In the genomic region with DNA sequence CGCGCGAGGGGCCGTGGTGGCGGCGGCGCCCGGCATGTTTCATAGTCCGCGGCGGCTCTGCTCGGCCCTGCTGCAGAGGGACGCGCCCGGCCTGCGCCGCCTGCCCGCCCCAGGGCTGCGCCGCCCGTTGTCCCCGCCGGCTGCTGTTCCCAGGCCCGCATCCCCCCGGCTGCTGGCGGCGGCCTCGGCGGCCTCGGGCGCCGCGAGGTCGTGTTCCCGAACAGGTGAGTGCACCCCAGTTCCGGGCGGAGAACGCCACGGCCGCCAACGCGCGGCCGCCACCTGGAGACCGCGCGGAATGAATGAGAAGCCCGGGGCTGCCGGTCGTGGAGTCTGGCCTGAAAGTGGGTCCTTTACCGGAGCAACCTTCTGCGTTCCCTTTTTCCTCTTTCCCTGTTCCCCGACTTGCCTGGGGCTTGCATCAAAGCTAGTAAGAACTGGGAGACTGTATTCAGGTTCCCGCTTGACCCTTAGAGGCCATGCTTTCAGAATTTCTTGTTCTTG, we compare ENCODE assay signal across 8 cellular contexts. TPM values are rescaled to one million over a fixed set of nuclear protein-coding genes. Genes with fewer than 3 reads are reported as not detected.
DNase-seq lines count a peak whose midpoint lies in the region; ATAC-seq and TF ChIP-seq lines count a peak whose summit lies in the region.

No MANE protein-coding gene starts in this region.

- peak overlapping the region; percentile 93 for H3K27ac ChIP-seq in parathyroid adenoma

- H3K9me3 ChIP-seq in parathyroid adenoma (ENCODE audit: control insufficient read depth, low read length) = no peaks in the 10 kb centered on the region

- no peaks in the 10 kb centered on the region for H3K9me3 Mint-ChIP-seq in activated T-helper 2 cell treated with anti-CD3 and anti-CD28 coated beads, Interferon-gamma antibody, Interleukin-2, Interleukin-4, amounts not matched to agents 10 μg/mL and 5 μg/mL and 100 μg/mL, durations not matched to agents 14 hours and 24 hours and 36 hours

- H3K27ac Mint-ChIP-seq in activated T-helper 2 cell treated with anti-CD3 and anti-CD28 coated beads, Interferon-gamma antibody, Interleukin-2, Interleukin-4, amounts not matched to agents 10 μg/mL and 5 μg/mL and 100 μg/mL, durations not matched to agents 14 hours and 24 hours and 36 hours = peak overlapping the region; percentile 84

- peaks cover 23% of the 10 kb centered on the region for H3K36me3 Mint-ChIP-seq in activated T-helper 2 cell treated with anti-CD3 and anti-CD28 coated beads, Interferon-gamma antibody, Interleukin-2, Interleukin-4, amounts not matched to agents 10 μg/mL and 5 μg/mL and 100 μg/mL, durations not matched to agents 14 hours and 24 hours and 36 hours (ENCODE audit: low read depth)

- H3K36me3 ChIP-seq in parathyroid adenoma (ENCODE audit: control insufficient read depth, insufficient read depth, low read length) = no peaks in the 10 kb centered on the region

- H3K4me3 ChIP-seq in parathyroid adenoma (ENCODE audit: low read depth, low read length) = peak overlapping the region; percentile 64

- peaks cover 3% of the 10 kb centered on the region for H3K4me1 ChIP-seq in parathyroid adenoma

- H3K9ac ChIP-seq in parathyroid adenoma = no peak overlapping the region

- intact Hi-C loops in activated T-helper 2 cell treated with anti-CD3 and anti-CD28 coated beads, Interferon-gamma antibody, Interleukin-2, Interleukin-4, amounts not matched to agents 10 μg/mL and 5 μg/mL and 100 μg/mL, durations not matched to agents 14 hours and 24 hours and 36 hours (cut with micrococcal nuclease) = loop anchor here (1.0 to 10.0 kb wide), 7 partner anchors 68 to 771 kb away; partner anchors contain the start of genes NAA15, RAB33B and SLC7A11
- intact Hi-C loops in head of caudate nucleus (cut with DNase I) = no loop called here
- intact Hi-C loops in sciatic nerve (cut with DNase I) = no loop called here

- H3K4me3 Mint-ChIP-seq in activated T-helper 2 cell treated with anti-CD3 and anti-CD28 coated beads, Interferon-gamma antibody, Interleukin-2, Interleukin-4, amounts not matched to agents 10 μg/mL and 5 μg/mL and 100 μg/mL, durations not matched to agents 14 hours and 24 hours and 36 hours (ENCODE audit: low read depth) = peak overlapping the region; percentile 89

- peaks cover 43% of the 10 kb centered on the region for H3K4me1 Mint-ChIP-seq in activated T-helper 2 cell treated with anti-CD3 and anti-CD28 coated beads, Interferon-gamma antibody, Interleukin-2, Interleukin-4, amounts not matched to agents 10 μg/mL and 5 μg/mL and 100 μg/mL, durations not matched to agents 14 hours and 24 hours and 36 hours (ENCODE audit: low read depth)

- H3K4me2 ChIP-seq in parathyroid adenoma (ENCODE audit: low read length) = peak overlapping the region; percentile 97

- TF ChIP-seq CTCF in parathyroid adenoma (IDR thresholded peaks at IDR 0.05) = no peak

- ATAC-seq in HG02623 (IDR thresholded peaks at IDR 0.05; ENCODE audit: unreplicated experiment) (peak; percentile 31), sciatic nerve (no peak)

- no peaks in the 10 kb centered on the region for H3K27me3 Mint-ChIP-seq in activated T-helper 2 cell treated with anti-CD3 and anti-CD28 coated beads, Interferon-gamma antibody, Interleukin-2, Interleukin-4, amounts not matched to agents 10 μg/mL and 5 μg/mL and 100 μg/mL, durations not matched to agents 14 hours and 24 hours and 36 hours (ENCODE audit: low read depth)

- H3K27me3 ChIP-seq in parathyroid adenoma (ENCODE audit: control insufficient read depth, insufficient read depth, low read length) = no peaks in the 10 kb centered on the region

- peak; percentile 6 for DNase-seq in NCI-H2171 treated with DMSO at 0.1 percent for 48 hours (lab: John Stamatoyannopoulos, UW)
- no peak for DNase-seq in NCI-H2171 (lab: John Stamatoyannopoulos, UW)
- DNase-seq in NCI-H2227 (lab: John Stamatoyannopoulos, UW; ENCODE audit: unreplicated experiment) = peak; percentile 60
- DNase-seq in activated T-helper 2 cell treated with anti-CD3 and anti-CD28 coated beads, Interferon-gamma antibody, Interleukin-2, Interleukin-4, amounts not matched to agents 10 μg/mL and 5 μg/mL and 100 μg/mL, durations not matched to agents 14 hours and 24 hours and 36 hours (ENCODE audit: low spot score) = no peak
- peak in 39 of 42 donors; percentile 20 to 65 (median 38) for DNase-seq in head of caudate nucleus
- no peak for DNase-seq in sciatic nerve (ENCODE audit: low spot score)

- no peaks in the 10 kb centered on the region for H3K79me2 ChIP-seq in parathyroid adenoma

- H2AFZ ChIP-seq in parathyroid adenoma = peak overlapping the region; percentile 95

RNA-seq across cellular contexts. Expression of gene NOCT, which starts 0.4 kb away (rescaled TPM):
- total RNA-seq in activated T-helper 2 cell treated with anti-CD3 and anti-CD28 coated beads, Interferon-gamma antibody, Interleukin-2, Interleukin-4, amounts not matched to agents 10 μg/mL and 5 μg/mL and 100 μg/mL, durations not matched to agents 14 hours and 24 hours and 36 hours = 20.3 and 22.1 TPM in 2 replicates
- 4.1 TPM for total RNA-seq in sciatic nerve

Comparison
In these comparisons a context has a peak if more than half of its experiments do, and no peak if none do; other contexts are left out.
1. DNase-seq: peak in NCI-H2171 treated with DMSO at 0.1 percent for 48 hours (single experiment), NCI-H2227 (single experiment) and head of caudate nucleus (39 of 42); none in NCI-H2171 (single experiment), activated T-helper 2 cell treated with anti-CD3 and anti-CD28 coated beads, Interferon-gamma antibody, Interleukin-2, Interleukin-4, amounts not matched to agents 10 μg/mL and 5 μg/mL and 100 μg/mL, durations not matched to agents 14 hours and 24 hours and 36 hours (single experiment) and sciatic nerve (single experiment).